ENCODE assay signal across 20 cellular contexts in the genomic region with DNA sequence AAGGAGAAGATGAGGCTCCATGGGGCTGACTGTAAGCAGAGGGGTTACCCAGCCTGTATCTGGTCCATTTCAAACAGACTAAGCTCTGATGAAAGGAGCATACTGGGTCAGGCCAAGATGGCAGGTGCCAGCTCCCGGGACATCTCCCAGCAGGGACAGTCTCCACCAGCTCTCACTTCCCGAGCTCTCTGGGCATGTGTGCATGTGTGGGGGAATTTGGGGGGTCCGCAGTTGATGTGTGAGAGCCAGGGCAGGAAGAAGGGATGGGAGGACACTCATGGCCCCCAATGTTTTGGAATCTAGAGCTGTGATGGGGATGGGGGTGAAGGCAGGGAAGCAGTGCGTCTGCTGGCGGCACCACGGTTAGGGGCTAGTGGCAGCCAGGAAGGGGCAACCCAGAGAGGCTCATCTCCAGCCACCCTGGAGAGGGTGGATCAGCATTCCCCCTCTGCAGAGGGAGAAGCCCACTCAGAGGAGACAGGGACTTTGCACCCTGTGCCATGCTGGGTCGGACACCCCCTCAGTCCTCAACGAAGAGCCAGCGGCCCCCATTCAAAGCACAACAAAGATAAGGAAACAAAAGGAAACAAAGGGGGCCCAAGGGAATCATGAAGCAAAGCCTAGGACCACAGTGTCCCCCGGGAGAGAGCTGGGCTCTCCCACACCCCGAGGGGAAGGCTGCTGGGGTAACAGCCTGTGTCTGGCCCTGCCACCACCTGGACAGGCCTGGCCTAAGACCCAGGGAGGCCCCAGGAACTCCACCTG. TPM values are rescaled to one million over a fixed set of nuclear protein-coding genes. Genes with fewer than 3 reads are reported as not detected.
DNase-seq lines count a peak whose midpoint lies in the region; ATAC-seq, FAIRE-seq and TF ChIP-seq lines count a peak whose summit lies in the region.
"Had no signal": no experiment of that assay in that cellular context is flagged by ENCODE, and none has a peak within 500 bp of the region (broad histone marks: within the 10 kb centered on the region; RNA-seq: fewer than 3 reads in every experiment).

No MANE protein-coding gene starts in this region.

- ATAC-seq in SK-N-SH treated with all-trans-retinoic acid at 6 μM for 48 hours (no peak), sciatic nerve (no peak)
- ATAC-seq: left cardiac atrium, mucosa of descending colon had no signal

- H3K36me3 ChIP-seq in SK-N-SH (replicated peaks in 1 of 2; ENCODE audit: control insufficient read depth in 1 of 2, insufficient read depth in 2 of 2, low read length in 1 of 2) (peaks cover 3 to 69% of the 10 kb centered on the region in 2 experiments), kidney (ENCODE audit: control insufficient read depth in 1 of 2, insufficient read depth in 2 of 2, low read length in 2 of 2) (peaks cover 42 to 58% of the 10 kb centered on the region in 2 donors), A673 (ENCODE audit: insufficient read depth, low read length, poor library complexity, severe bottlenecking) (peaks cover 22% of the 10 kb centered on the region), vagina (peaks cover 0 to 77% of the 10 kb centered on the region in 2 donors)

- H3K4me2 ChIP-seq in SK-N-SH, result no peak overlapping the region

- H3F3A ChIP-seq in SK-N-SH (replicated peaks; ENCODE audit: insufficient read depth), result no peaks in the 10 kb centered on the region

- no peak for TF ChIP-seq CTCF in SK-N-SH (IDR thresholded peaks at IDR 0.05)
- TF ChIP-seq CTCF in GM13976 (IDR thresholded peaks at IDR 0.05; ENCODE audit: borderline replicate concordance, control extremely low read depth, extremely low read depth, insufficient read depth, missing control alignments), result no peak
- no peak for TF ChIP-seq CTCF in kidney (IDR thresholded peaks at IDR 0.05; ENCODE audit: borderline replicate concordance, extremely low read depth, insufficient read depth)
- TF ChIP-seq CTCF in A673 (conservative IDR thresholded peaks at IDR 0.05; ENCODE audit: low read depth, low read length), result no peak
- TF ChIP-seq CTCF in vagina (IDR thresholded peaks at IDR 0.05), result no peak

- no TSS peak for BruUV-seq in A673 (replicated peaks; lab: Mats Ljungman, UMichigan)

- H3K27me3 ChIP-seq in SK-N-SH (ENCODE audit: insufficient read depth), result no peaks in the 10 kb centered on the region
- H3K27me3 ChIP-seq in A673 (replicated peaks; ENCODE audit: insufficient read depth, low read depth, low read length, poor library complexity), result no peaks in the 10 kb centered on the region
- no peaks in the 10 kb centered on the region for H3K27me3 ChIP-seq in vagina
- H3K27me3 ChIP-seq: SJCRH30 had no signal

- no peaks in the 10 kb centered on the region for H3K9me3 ChIP-seq in SK-N-SH
- no peaks in the 10 kb centered on the region for H3K9me3 ChIP-seq in kidney (ENCODE audit: control insufficient read depth in 1 of 2, low read length in 2 of 2)
- no peaks in the 10 kb centered on the region for H3K9me3 ChIP-seq in A673 (ENCODE audit: low read depth, low read length, poor library complexity, severe bottlenecking)
- H3K9me3 ChIP-seq in vagina, result no peaks in the 10 kb centered on the region
- H3K9me3 ChIP-seq: mucosa of descending colon, SJCRH30 had no signal

- intact Hi-C loops in kidney (cut with DNase I) (no loop called here), sciatic nerve (cut with DNase I) (no loop called here), A673 (cut with micrococcal nuclease; ENCODE audit: unreplicated experiment) (no loop called here), vagina (cut with DNase I) (no loop called here)

- DNase-seq in SK-N-SH (peak; percentile 5), GM13976 (ENCODE audit: low spot score) (peak; percentile 11), kidney (peak; percentile 43), sciatic nerve (ENCODE audit: low spot score) (peak; percentile 48), A673 (ENCODE audit: low spot score) (no peak), vagina (ENCODE audit: extremely low spot score in 2 of 2) (no peak)
- no peak for DNase-seq in effector CD8-positive, alpha-beta T cell (lab: John Stamatoyannopoulos, UW)
- DNase-seq: GOT3; left cardiac atrium; NCI-H1436; NCI-H2171; NCI-H69; occipital lobe; stimulated activated CD4-positive, alpha-beta T cell treated with anti-CD3 and anti-CD28 coated beads, Interleukin-2, amount 100 ng/mL, for 48 hours had no signal

- in situ Hi-C loops in GM13976 (cut with MboI; ENCODE audit: low sequenced_read_pairs, unreplicated experiment), result no loop called here

- H3K27ac ChIP-seq in SK-N-SH (ENCODE audit: low read depth in 2 of 2, low read length in 1 of 2) (no peak overlapping the region), kidney (ENCODE audit: low read depth in 2 of 2, low read length in 2 of 2) (no peak overlapping the region), A673 (ENCODE audit: low read depth, low read length, poor library complexity, severe bottlenecking) (no peak overlapping the region), vagina (no peak overlapping the region)
- H3K27ac ChIP-seq: 22Rv1, epithelial cell of prostate, SJCRH30 had no signal

- no peak for TF ChIP-seq POLR2A in vagina (IDR thresholded peaks at IDR 0.05)

- no peak overlapping the region for H3K9ac ChIP-seq in SK-N-SH
- no peak overlapping the region for H3K9ac ChIP-seq in kidney (ENCODE audit: low read length in 2 of 2)

- CTCF ChIA-PET in SK-N-SH (lab: Yijun Ruan, JAX) (interaction anchor here (0.8 to 3.8 kb wide), 6 partner anchors 13 to 117 kb away, joined by 3 to 15 read pairs (median 5); no protein-coding TSS in a partner anchor), A673 (lab: Charles Lee) (no interaction called here)

- WGBS in SK-N-SH (ENCODE audit: low lambda C conversion rate), result 92% methylated on average over 11 of the region's 11 CpGs

- H3K4me1 ChIP-seq in SK-N-SH (ENCODE audit: control insufficient read depth in 1 of 2, insufficient read depth in 2 of 2, low read depth in 1 of 2, low read length in 1 of 2), result no peaks in the 10 kb centered on the region
- H3K4me1 ChIP-seq in kidney (ENCODE audit: control insufficient read depth in 1 of 2, insufficient read depth in 1 of 2, low read depth in 1 of 2, low read length in 2 of 2), result no peaks in the 10 kb centered on the region
- H3K4me1 ChIP-seq in A673 (ENCODE audit: insufficient read depth, low read length, poor library complexity, severe bottlenecking), result no peaks in the 10 kb centered on the region
- H3K4me1 ChIP-seq in vagina, result no peaks in the 10 kb centered on the region
- H3K4me1 ChIP-seq: SJCRH30 had no signal

- H3K9me2 ChIP-seq in SK-N-SH, result no peaks in the 10 kb centered on the region

- TF ChIP-seq EP300 in SK-N-SH (IDR thresholded peaks at IDR 0.05; ENCODE audit: borderline replicate concordance in 1 of 2, low read depth in 1 of 2, low read length in 1 of 2), result no peak

- H2AFZ ChIP-seq in SK-N-SH (ENCODE audit: low read depth), result no peak overlapping the region

- H4K20me1 ChIP-seq in SK-N-SH (ENCODE audit: insufficient read depth), result no peaks in the 10 kb centered on the region

- no peaks in the 10 kb centered on the region for H3K79me2 ChIP-seq in SK-N-SH (ENCODE audit: insufficient read depth)

- H3K4me3 ChIP-seq in SK-N-SH (ENCODE audit: low read depth in 2 of 2, low read length in 1 of 2) (no peak overlapping the region), kidney (ENCODE audit: low read length in 2 of 2) (no peak overlapping the region), A673 (ENCODE audit: low read depth, low read length, poor library complexity, severe bottlenecking) (no peak overlapping the region), vagina (no peak overlapping the region)
- H3K4me3 ChIP-seq: mucosa of descending colon, SJCRH30 had no signal

- FAIRE-seq in kidney (lab: Jason Lieb, UNC), result no peak
- FAIRE-seq: frontal cortex had no signal

- no peak for TF ChIP-seq RAD21 in SK-N-SH (IDR thresholded peaks at IDR 0.05; ENCODE audit: low read length)

- POLR2A ChIA-PET in SK-N-SH (lab: Yijun Ruan, JAX) (no interaction called here), A673 (lab: Charles Lee; ENCODE audit: low non-redundant PET) (no interaction called here)

TF ChIP-seq in SK-N-SH, 30 proteins besides CTCF, POLR2A, EP300 and RAD21 (continues in another document):
- TF ChIP-seq NRF1 (IDR thresholded peaks at IDR 0.05; ENCODE audit: low read depth, low read length) (no peak), TEAD4 (IDR thresholded peaks at IDR 0.05; ENCODE audit: borderline replicate concordance, insufficient read depth) (no peak), SIN3A (IDR thresholded peaks at IDR 0.05; ENCODE audit: borderline replicate concordance, low read depth, low read length) (no peak)

TF ChIP-seq in SK-N-SH treated with all-trans-retinoic acid at 6 μM for 48 hours, 23 proteins besides CTCF, POLR2A, EP300 and RAD21 (continues in another document):
- TF ChIP-seq TSHZ2 (CRISPR knock-in tag; IDR thresholded peaks at IDR 0.05), result no peak

RNA-seq across cellular contexts. Expression of gene DSTN, which starts 52.4 kb away (rescaled TPM):
- polyA plus RNA-seq in SK-N-SH (2012; rRNA removed), result 151 and 167 TPM in 2 replicates
- 249 and 348 TPM in 2 replicates for polyA plus RNA-seq in SK-N-SH (2012; cell fraction: cytosol; rRNA removed)
- 57.6 and 74.2 TPM in 2 replicates for polyA plus RNA-seq in SK-N-SH (2012; cell fraction: nucleus; rRNA removed)
- total RNA-seq in kidney, result 409 TPM
- polyA plus RNA-seq in kidney (ENCODE audit: insufficient read depth, low read depth, low replicate concordance), result 525 TPM
- 268 TPM for total RNA-seq in sciatic nerve
- total RNA-seq in A673 (2021), result 148 and 159 TPM in 2 replicates
- total RNA-seq in vagina, result 326 TPM

RNA-seq across cellular contexts. Expression of gene RRBP1, which starts 59.8 kb away (rescaled TPM):
- polyA plus RNA-seq in SK-N-SH (2012; rRNA removed) (31.0 and 50.2 TPM in 2 replicates), kidney (ENCODE audit: insufficient read depth, low read depth, low replicate concordance) (83.4 TPM)
- 28.4 and 38.4 TPM in 2 replicates for polyA plus RNA-seq in SK-N-SH (2012; cell fraction: cytosol; rRNA removed)
- 71.4 and 77.4 TPM in 2 replicates for polyA plus RNA-seq in SK-N-SH (2012; cell fraction: nucleus; rRNA removed)
- total RNA-seq in kidney (231 TPM), sciatic nerve (163 TPM), A673 (2021) (75.9 and 82.8 TPM in 2 replicates), vagina (79.8 TPM)

Comparison
In these comparisons a context has a peak if more than half of its experiments do, and no peak if none do; other contexts are left out.
1. DNase-seq: peak in SK-N-SH (single experiment), GM13976 (single experiment), kidney (single experiment) and sciatic nerve (single experiment); none in A673 (single experiment), vagina (0 of 2) and effector CD8-positive, alpha-beta T cell (single experiment).